Comparison of ENCODE assay signal across 8 cellular contexts in genomic region chr6:84227434-84228197, GRCh38. TPM values are rescaled to one million over a fixed set of nuclear protein-coding genes. Genes with fewer than 3 reads are reported as not detected.
A peak's percentile ranks its signal among the peaks of the same experiment; 100 is the strongest.
DNase-seq lines count a peak whose midpoint lies in the region; ATAC-seq, FAIRE-seq and TF ChIP-seq lines count a peak whose summit lies in the region.

TSS of gene CEP162 (minus strand) at chr6:84227643. CDS start at chr6:84226393, 1,250 bp downstream.

- peak; percentile 97 for ATAC-seq in GM21367 (IDR thresholded peaks at IDR 0.05; ENCODE audit: unreplicated experiment)

- CTCF ChIA-PET in endothelial cell of umbilical vein (lab: Charles Lee), result interaction anchor here (0.6 to 1.8 kb wide), 25 partner anchors 9 to 1096 kb away, joined by 3 to 22 read pairs (median 4); partner anchors contain the start of gene CYB5R4

- DNase-seq in Caki2 (ENCODE audit: low read depth) (peak; percentile 91), HTR-8/SVneo (ENCODE audit: insufficient read length, low spot score) (peak; percentile 75), NOMO-1 treated with DMSO at 0.1 percent for 48 hours (lab: John Stamatoyannopoulos, UW; ENCODE audit: unreplicated experiment) (peak; percentile 78), endothelial cell of umbilical vein (ENCODE audit: low read depth, low spot score) (peak; percentile 95), middle frontal gyrus (ENCODE audit: extremely low spot score, low spot score) (peak; percentile 79)
- DNase-seq in activated CD8-positive, alpha-beta memory T cell treated with anti-CD3 and anti-CD28 coated beads, Interleukin-2, amount 50 U/mL, for 24 hours (ENCODE audit: extremely low read depth), result peak; percentile 73
- DNase-seq in stimulated activated CD8-positive, alpha-beta memory T cell treated with anti-CD3 and anti-CD28 coated beads, Interleukin-2, amount 100 ng/mL, for 48 hours (ENCODE audit: low read depth in 2 of 2), result peak; percentile 73 to 77

- no peaks in the 10 kb centered on the region for H3K36me3 ChIP-seq in endothelial cell of umbilical vein (ENCODE audit: control insufficient read depth in 2 of 2, extremely low read depth in 1 of 2, insufficient read depth in 2 of 2, low read length in 2 of 2)

- TF ChIP-seq CTCF in endothelial cell of umbilical vein (IDR thresholded peaks at IDR 0.05; ENCODE audit: extremely low read depth in 1 of 2, insufficient read depth in 1 of 2, low read depth in 1 of 2, low read length in 2 of 2), result peak; percentile 55 to 62

- H3K27me3 ChIP-seq in endothelial cell of umbilical vein (ENCODE audit: control insufficient read depth in 2 of 2, insufficient read depth in 2 of 2, low read length in 2 of 2), result peaks cover 11 to 24% of the 10 kb centered on the region in 2 experiments

- BruUV-seq in endothelial cell of umbilical vein (replicated peaks; lab: Mats Ljungman, UMichigan), result no TSS peak

- dilution Hi-C loops in endothelial cell of umbilical vein (cut with MboI; ENCODE audit: extremely low pct_ligation_motif_present, low sequenced_read_pairs), result no loop called here

- peak within 1 kb of the TSS; percentile 65 for H3K9ac ChIP-seq in endothelial cell of umbilical vein (replicated peaks; ENCODE audit: extremely low read depth, insufficient read depth, low read length)

- H2AFZ ChIP-seq in endothelial cell of umbilical vein (ENCODE audit: low read depth, low read length), result peak within 1 kb of the TSS; percentile 74

- H3K79me2 ChIP-seq in endothelial cell of umbilical vein (ENCODE audit: control insufficient read depth, insufficient read depth, low read length), result no peaks in the 10 kb centered on the region

- peak within 1 kb of the TSS; percentile 83 for H3K4me2 ChIP-seq in endothelial cell of umbilical vein (ENCODE audit: insufficient read depth, low read length)

- peak within 1 kb of the TSS; percentile 57 to 74 (median 67) for H3K4me3 ChIP-seq in endothelial cell of umbilical vein (replicated peaks in 1 of 3; ENCODE audit: insufficient read depth in 1 of 3, low read depth in 1 of 3, low read length in 3 of 3)

- no peaks in the 10 kb centered on the region for H4K20me1 ChIP-seq in endothelial cell of umbilical vein (replicated peaks; ENCODE audit: control insufficient read depth, extremely low read depth, insufficient read depth, low read length)

- POLR2A ChIA-PET in endothelial cell of umbilical vein (lab: Charles Lee), result no interaction called here

- TF ChIP-seq POLR2A in endothelial cell of umbilical vein (IDR thresholded peaks at IDR 0.05; ENCODE audit: low read depth, low read length), result peak; percentile 20

- intact Hi-C loops in endothelial cell of umbilical vein (cut with micrococcal nuclease), result loop anchor here (1.0 to 5.0 kb wide), 7 partner anchors 195 to 1096 kb away; partner anchors contain the start of genes CYB5R4 and MRAP2

- no peaks in the 10 kb centered on the region for H3K9me3 ChIP-seq in endothelial cell of umbilical vein (replicated peaks; ENCODE audit: control insufficient read depth, insufficient read depth, low read length)

- H3K4me1 ChIP-seq in endothelial cell of umbilical vein (ENCODE audit: control insufficient read depth, extremely low read depth, insufficient read depth, low read length), result peaks cover 7% of the 10 kb centered on the region

- peak within 1 kb of the TSS; percentile 14 for H3K27ac ChIP-seq in endothelial cell of umbilical vein (ENCODE audit: insufficient read depth, low read depth, low read length)

- FAIRE-seq in HTR-8/SVneo (lab: Jason Lieb, UNC) (peak; percentile 88), endothelial cell of umbilical vein (lab: Jason Lieb, UNC) (peak; percentile 90)

- H3K9me1 ChIP-seq in endothelial cell of umbilical vein (replicated peaks; ENCODE audit: control insufficient read depth, extremely low read depth, insufficient read depth, low read length), result no peaks in the 10 kb centered on the region

- in situ Hi-C loops in Caki2 (cut with HindIII; ENCODE audit: low pct_unique_long_range_greater_than_20kb, low sequenced_read_pairs), result no loop called here

TF ChIP-seq in endothelial cell of umbilical vein, 7 proteins besides CTCF, POLR2A, EP300 and RAD21:
- no peak for TF ChIP-seq EZH2 (IDR thresholded peaks at IDR 0.05; ENCODE audit: borderline replicate concordance, low read depth, low read length, severe bottlenecking)
- TF ChIP-seq MAX (IDR thresholded peaks at IDR 0.05; ENCODE audit: insufficient read depth, insufficient read length), result peak; percentile 99
- TF ChIP-seq POLR2AphosphoS5 (IDR thresholded peaks at IDR 0.05; ENCODE audit: insufficient read depth, low read depth, low read length), result peak; percentile 24

RNA-seq across cellular contexts. Expression of gene CEP162, which starts in this region (rescaled TPM):
- total RNA-seq in Caki2 (2014; rRNA removed; shearing (Covaris generic); ENCODE audit: low replicate concordance), result 3.1 and 3.5 TPM in 2 replicates
- 8.8 and 10.8 TPM in 2 replicates for total RNA-seq in endothelial cell of umbilical vein
- 0.56 and 0.79 TPM in 2 replicates for polyA plus RNA-seq in endothelial cell of umbilical vein
- 2.2 and 2.5 TPM in 2 replicates for polyA plus RNA-seq in endothelial cell of umbilical vein (2011; cell fraction: cytosol; rRNA removed)
- 8.2 and 9.8 TPM in 2 replicates for polyA plus RNA-seq in endothelial cell of umbilical vein (2011; cell fraction: nucleus; rRNA removed)
- 6.0 and 7.3 TPM in 2 replicates for polyA plus RNA-seq in endothelial cell of umbilical vein (2012)
- polyA minus RNA-seq in endothelial cell of umbilical vein, result 2.9 TPM in 2 replicates
- 1.2 TPM for polyA minus RNA-seq in endothelial cell of umbilical vein (2011; cell fraction: cytosol; rRNA and poly(A)+ RNA removed)
- polyA minus RNA-seq in endothelial cell of umbilical vein (2011; cell fraction: nucleus; rRNA and poly(A)+ RNA removed), result 7.4 and 9.8 TPM in 2 replicates

Comparison
In these comparisons a context has a peak if more than half of its experiments do, and no peak if none do; other contexts are left out.
1. Peak in every context shown above with its lines: DNase-seq, ATAC-seq, H3K4me3 ChIP-seq and H3K27ac ChIP-seq.